In the genomic region with DNA sequence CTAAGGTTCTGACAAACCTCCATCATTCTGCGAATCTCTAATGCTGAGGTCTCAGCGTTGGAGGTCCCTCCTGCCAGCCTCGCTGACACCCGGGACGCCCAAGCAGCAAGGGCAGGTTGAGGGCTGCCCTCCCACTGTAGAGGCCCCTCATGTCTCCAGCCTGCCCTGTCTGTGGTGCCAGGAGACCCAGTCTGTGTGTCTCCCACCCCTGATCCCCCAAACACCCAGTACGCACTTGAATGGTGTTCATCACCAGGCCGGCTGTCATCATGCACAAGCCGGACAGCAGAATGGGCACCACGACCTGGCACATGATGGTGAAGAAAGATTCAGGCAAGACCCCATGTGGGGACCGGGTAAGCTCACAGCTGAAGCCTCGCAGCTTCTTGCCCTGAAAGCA, we compare ENCODE assay signal across 20 cellular contexts.
"Had no signal": no experiment of that assay in that cellular context is flagged by ENCODE, and none has a peak within 500 bp of the region (broad histone marks: within the 10 kb centered on the region; RNA-seq: fewer than 3 reads in every experiment).

No MANE protein-coding gene starts in this region.

- H3K4me1 Mint-ChIP-seq: activated T-helper 17 cell treated with anti-CD3 and anti-CD28 coated beads, Interleukin-2, amount 50 U/mL, for 72 hours had no signal

- H3K27ac Mint-ChIP-seq: activated CD4-positive, alpha-beta memory T cell treated with anti-CD3 and anti-CD28 coated beads for 36 hours; activated CD4-positive, alpha-beta T cell treated with anti-CD3 and anti-CD28 coated beads for 36 hours; activated naive CD8-positive, alpha-beta T cell treated with anti-CD3 and anti-CD28 coated beads for 36 hours; activated T-helper 17 cell treated with anti-CD3 and anti-CD28 coated beads, Interleukin-2, amount 50 U/mL, for 72 hours; brain; immature natural killer cell; natural killer cell; stimulated activated memory B cell treated with anti-CD40 and anti-IgM and Interleukin-4, amounts not matched to agents 10 μg/mL and 1 μg/mL and 100 μg/mL, for 72 hours had no signal

- FAIRE-seq: endometrium, frontal cortex had no signal

- H3K9me3 Mint-ChIP-seq: activated CD4-positive, alpha-beta memory T cell treated with anti-CD3 and anti-CD28 coated beads for 36 hours; activated naive CD8-positive, alpha-beta T cell treated with anti-CD3 and anti-CD28 coated beads for 36 hours; activated T-helper 17 cell treated with anti-CD3 and anti-CD28 coated beads, Interleukin-2, amount 50 U/mL, for 72 hours; brain; immature natural killer cell; natural killer cell; stimulated activated memory B cell treated with anti-CD40 and anti-IgM and Interleukin-4, amounts not matched to agents 10 μg/mL and 1 μg/mL and 100 μg/mL, for 72 hours had no signal

- H3K36me3 ChIP-seq: WERI-Rb-1 had no signal

- H3K36me3 Mint-ChIP-seq: activated CD4-positive, alpha-beta memory T cell treated with anti-CD3 and anti-CD28 coated beads for 36 hours; brain; natural killer cell had no signal

- H3K27ac ChIP-seq: coronary artery, WERI-Rb-1 had no signal

- DNase-seq: activated CD4-positive, alpha-beta memory T cell treated with anti-CD3 and anti-CD28 coated beads for 36 hours; activated CD4-positive, alpha-beta T cell treated with anti-CD3 and anti-CD28 coated beads for 36 hours; activated naive CD4-positive, alpha-beta T cell; activated naive CD8-positive, alpha-beta T cell treated with anti-CD3 and anti-CD28 coated beads for 36 hours; activated T-cell treated with anti-CD3 and anti-CD28 coated beads, Interleukin-2, amount 50 U/mL, for 1 hour; central memory CD4-positive, alpha-beta T cell; erythroblast; immature natural killer cell; kidney glomerular epithelial cell; mesendoderm; natural killer cell; stimulated activated CD4-positive, alpha-beta T cell treated with anti-CD3 and anti-CD28 coated beads, Interleukin-4, amount 100 ng/mL, for 24 hours; SW 1271; WERI-Rb-1 had no signal

- H3K27me3 Mint-ChIP-seq: activated CD4-positive, alpha-beta memory T cell treated with anti-CD3 and anti-CD28 coated beads for 36 hours; activated CD4-positive, alpha-beta T cell treated with anti-CD3 and anti-CD28 coated beads for 36 hours; activated naive CD8-positive, alpha-beta T cell treated with anti-CD3 and anti-CD28 coated beads for 36 hours; activated T-helper 17 cell treated with anti-CD3 and anti-CD28 coated beads, Interleukin-2, amount 50 U/mL, for 72 hours; stimulated activated memory B cell treated with anti-CD40 and anti-IgM and Interleukin-4, amounts not matched to agents 10 μg/mL and 1 μg/mL and 100 μg/mL, for 72 hours had no signal

- H3K4me3 Mint-ChIP-seq: activated CD4-positive, alpha-beta memory T cell treated with anti-CD3 and anti-CD28 coated beads for 36 hours; activated CD4-positive, alpha-beta T cell treated with anti-CD3 and anti-CD28 coated beads for 36 hours; activated naive CD8-positive, alpha-beta T cell treated with anti-CD3 and anti-CD28 coated beads for 36 hours; activated T-helper 17 cell treated with anti-CD3 and anti-CD28 coated beads, Interleukin-2, amount 50 U/mL, for 72 hours; brain; immature natural killer cell; natural killer cell; stimulated activated memory B cell treated with anti-CD40 and anti-IgM and Interleukin-4, amounts not matched to agents 10 μg/mL and 1 μg/mL and 100 μg/mL, for 72 hours had no signal

- H3K4me3 ChIP-seq: coronary artery had no signal
